ENCODE assay signal across 8 cellular contexts in genomic region chr1:66924756-66925557, GRCh38. TPM values are rescaled to one million over a fixed set of nuclear protein-coding genes. Genes with fewer than 3 reads are reported as not detected.
DNase-seq lines count a peak whose midpoint lies in the region; ATAC-seq and TF ChIP-seq lines count a peak whose summit lies in the region.

Gene DNAI4, minus strand, starts transcription at chr1:66924856. Its CDS starts 25 bp downstream, at chr1:66924831.
Gene MIER1, plus strand, starts transcription at chr1:66924990. Its CDS starts 39 bp downstream, at chr1:66925029.

- H3F3A ChIP-seq in PC-3 (ENCODE audit: low read length, unreplicated experiment), result no peaks in the 10 kb centered on the region

- intact Hi-C loops in PC-3 (cut with micrococcal nuclease), result no loop called here

- peaks cover 50% of the 10 kb centered on the region for H3K79me2 ChIP-seq in PC-3 (ENCODE audit: low read length)

- peak within 1 kb of the TSS; percentile 96 for H3K4me3 Mint-ChIP-seq in activated T-cell treated with anti-CD3 and anti-CD28 coated beads, Interleukin-2, amount 50 U/mL, for 24 hours

- peak within 1 kb of the TSS; percentile 99 for H3K27ac Mint-ChIP-seq in activated T-cell treated with anti-CD3 and anti-CD28 coated beads, Interleukin-2, amount 50 U/mL, for 24 hours

- CTCF ChIA-PET in PC-3 (lab: Charles Lee), result interaction anchor here (0.5 to 0.7 kb wide), 2 partner anchors 11 to 224 kb away, joined by 3 read pairs; no protein-coding TSS in a partner anchor

- peaks cover 54% of the 10 kb centered on the region for H3K4me1 Mint-ChIP-seq in activated T-cell treated with anti-CD3 and anti-CD28 coated beads, Interleukin-2, amount 50 U/mL, for 24 hours (ENCODE audit: low read depth)

- no peaks in the 10 kb centered on the region for H3K27me3 ChIP-seq in PC-3 (ENCODE audit: low read length)

- no peaks in the 10 kb centered on the region for H3K36me3 ChIP-seq in PC-3 (ENCODE audit: low read depth, low read length)

- peak within 1 kb of the TSS; percentile 96 for H3K4me2 ChIP-seq in PC-3 (ENCODE audit: low read length)

- H2AFZ ChIP-seq in PC-3 (ENCODE audit: low read length), result peak within 1 kb of the TSS; percentile 82

- ATAC-seq in GM21717 (IDR thresholded peaks at IDR 0.05; ENCODE audit: unreplicated experiment), result peak; percentile 96
- ATAC-seq in PC-3, result peak; percentile 89

- no peaks in the 10 kb centered on the region for H3K9me3 Mint-ChIP-seq in activated T-cell treated with anti-CD3 and anti-CD28 coated beads, Interleukin-2, amount 50 U/mL, for 24 hours

- H3K27me3 Mint-ChIP-seq in activated T-cell treated with anti-CD3 and anti-CD28 coated beads, Interleukin-2, amount 50 U/mL, for 24 hours, result no peaks in the 10 kb centered on the region

- peak within 1 kb of the TSS; percentile 70 for H3K9ac ChIP-seq in PC-3 (ENCODE audit: low read length)

- H3K9me3 ChIP-seq in PC-3 (ENCODE audit: low read length), result no peaks in the 10 kb centered on the region

- BruUV-seq in PC-3 (replicated peaks; lab: Mats Ljungman, UMichigan), result no TSS peak

- H3K4me3 ChIP-seq in Jurkat, Clone E6-1 (ENCODE audit: low read length), result peak within 1 kb of the TSS; percentile 77
- H3K4me3 ChIP-seq in PC-3 (ENCODE audit: low read length) (peak within 1 kb of the TSS; percentile 75), epithelial cell of proximal tubule (ENCODE audit: low read depth, low read length) (peak within 1 kb of the TSS; percentile 90)

- peaks cover 50% of the 10 kb centered on the region for H3K36me3 Mint-ChIP-seq in activated T-cell treated with anti-CD3 and anti-CD28 coated beads, Interleukin-2, amount 50 U/mL, for 24 hours (ENCODE audit: low read depth)

- peak within 1 kb of the TSS; percentile 58 for H3K27ac ChIP-seq in PC-3 (ENCODE audit: low read length)

- POLR2A ChIA-PET in PC-3 (lab: Charles Lee; ENCODE audit: unreplicated experiment), result interaction anchor here (0.5 to 1.0 kb wide), 3 partner anchors 10 to 806 kb away, joined by 3 to 4 read pairs (median 3); no protein-coding TSS in a partner anchor

- DNase-seq in DMS53 treated with DMSO at 0.1 percent for 48 hours (lab: John Stamatoyannopoulos, UW; ENCODE audit: unreplicated experiment), result peak; percentile 100
- DNase-seq in Jurkat, Clone E6-1 (ENCODE audit: low read depth, low spot score), result peak; percentile 91
- DNase-seq in PC-3, result peak; percentile 98
- DNase-seq in activated T-cell treated with anti-CD3 and anti-CD28 coated beads, Interleukin-2, amount 50 U/mL, for 24 hours, result peak; percentile 96
- DNase-seq in epithelial cell of proximal tubule (ENCODE audit: low read depth), result peak; percentile 76
- peak; percentile 98 for DNase-seq in mucosa of gallbladder (ENCODE audit: low spot score)
- peak; percentile 96 for DNase-seq in stimulated activated CD8-positive, alpha-beta memory T cell treated with anti-CD3 and anti-CD28 coated beads, Interleukin-4, amount 100 ng/mL, for 24 hours (ENCODE audit: low read depth)

- H3K9me2 ChIP-seq in PC-3 (replicated peaks; ENCODE audit: low read length), result no peaks in the 10 kb centered on the region

- no peaks in the 10 kb centered on the region for H4K20me1 ChIP-seq in PC-3 (ENCODE audit: low read length)

- H3K4me1 ChIP-seq in PC-3 (ENCODE audit: insufficient read depth, low read length), result peaks cover 29% of the 10 kb centered on the region

- TF ChIP-seq CTCF in PC-3 (conservative IDR thresholded peaks at IDR 0.05; ENCODE audit: low read depth, low read length) (no peak), epithelial cell of proximal tubule (conservative IDR thresholded peaks at IDR 0.05; ENCODE audit: low read depth, low read length) (peak; percentile 7)

RNA-seq across cellular contexts. Expression of gene DNAI4, which starts in this region (rescaled TPM):
- polyA plus RNA-seq in Jurkat, Clone E6-1 (2012; ENCODE audit: insufficient read depth, insufficient read length), result 1.6 TPM
- total RNA-seq in PC-3 (2014; rRNA removed) (0.46 and 1.6 TPM in 2 replicates), epithelial cell of proximal tubule (0.94 and 7.1 TPM in 2 replicates), mucosa of gallbladder (17.1 TPM)

RNA-seq across cellular contexts. Expression of gene MIER1, which starts in this region (rescaled TPM):
- polyA plus RNA-seq in Jurkat, Clone E6-1 (2012; ENCODE audit: insufficient read depth, insufficient read length), result 14.0 TPM
- total RNA-seq in PC-3 (2014; rRNA removed) (11.5 and 11.8 TPM in 2 replicates), epithelial cell of proximal tubule (19.1 and 20.4 TPM in 2 replicates), mucosa of gallbladder (38.5 TPM)

Comparison
In these comparisons a context has a peak if more than half of its experiments do, and no peak if none do; other contexts are left out.
1. Peak in every context shown above with its lines: DNase-seq, ATAC-seq, H3K4me3 ChIP-seq and H3K27ac ChIP-seq.